ENCODE assay signal across 9 cellular contexts in genomic region chr2:108637304-108637669, GRCh38.
DNase-seq lines count a peak whose midpoint lies in the region; ATAC-seq and TF ChIP-seq lines count a peak whose summit lies in the region.
"Had no signal": no experiment of that assay in that cellular context is flagged by ENCODE, and none has a peak within 500 bp of the region (broad histone marks: within the 10 kb centered on the region; RNA-seq: fewer than 3 reads in every experiment).

No MANE protein-coding gene starts in this region.

- H3K27me3 Mint-ChIP-seq in Caco-2 (ENCODE audit: insufficient read depth, unreplicated experiment): no peaks in the 10 kb centered on the region
- H3K27me3 Mint-ChIP-seq: central memory CD8-positive, alpha-beta T cell had no signal

- H3K9me3 Mint-ChIP-seq in Caco-2 (ENCODE audit: unreplicated experiment): no peaks in the 10 kb centered on the region
- H3K9me3 Mint-ChIP-seq: central memory CD8-positive, alpha-beta T cell had no signal

- no peaks in the 10 kb centered on the region for H3K9me3 ChIP-seq in mesodermal cell (ENCODE audit: control insufficient read depth, low read length)
- no peaks in the 10 kb centered on the region for H3K9me3 ChIP-seq in Caco-2

- ATAC-seq in HG03571 (IDR thresholded peaks at IDR 0.05; ENCODE audit: unreplicated experiment) (peak; percentile 45), GM19328 (IDR thresholded peaks at IDR 0.05; ENCODE audit: unreplicated experiment) (no peak)

- peak overlapping the region; percentile 85 for H3K27ac ChIP-seq in mesodermal cell (ENCODE audit: low read depth, low read length, severe bottlenecking)

- intact Hi-C loops in Caco-2 (cut with micrococcal nuclease; ENCODE audit: unreplicated experiment): no loop called here

- H3K4me3 ChIP-seq in choroid plexus epithelial cell (ENCODE audit: low read depth, low read length) (no peak overlapping the region), mesodermal cell (ENCODE audit: extremely low read depth, insufficient read depth, low read length, poor library complexity, severe bottlenecking) (no peak overlapping the region), Caco-2 (ENCODE audit: low read depth, low read length) (no peak overlapping the region)

- no peak overlapping the region for H3K4me3 Mint-ChIP-seq in Caco-2 (ENCODE audit: unreplicated experiment)
- H3K4me3 Mint-ChIP-seq: central memory CD8-positive, alpha-beta T cell had no signal

- H3K36me3 ChIP-seq in mesodermal cell (ENCODE audit: control insufficient read depth, insufficient read depth, low read length) (peaks cover 9% of the 10 kb centered on the region), Caco-2 (ENCODE audit: control insufficient read depth, insufficient read depth, low read length) (no peaks in the 10 kb centered on the region)

- H3K4me1 ChIP-seq in mesodermal cell (ENCODE audit: control insufficient read depth, insufficient read depth, low read length, poor library complexity, severe bottlenecking): peaks cover 54% of the 10 kb centered on the region
- peaks cover 39% of the 10 kb centered on the region for H3K4me1 ChIP-seq in Caco-2

- H3K36me3 Mint-ChIP-seq in Caco-2 (ENCODE audit: insufficient read depth, unreplicated experiment): no peaks in the 10 kb centered on the region

- TF ChIP-seq CTCF in GM10248 (IDR thresholded peaks at IDR 0.05; ENCODE audit: control extremely low read depth, extremely low read depth, low read depth, missing control alignments) (no peak), choroid plexus epithelial cell (conservative IDR thresholded peaks at IDR 0.05; ENCODE audit: low read depth, low read length) (no peak), Caco-2 (IDR thresholded peaks at IDR 0.05; ENCODE audit: insufficient read depth in 1 of 2, low read depth in 1 of 2, low read length in 1 of 2, severe bottlenecking in 1 of 2, unreplicated experiment in 1 of 2) (no peak)

- H3K27me3 ChIP-seq in Caco-2 (replicated peaks; ENCODE audit: control insufficient read depth, insufficient read depth, low read length): no peaks in the 10 kb centered on the region

- POLR2A ChIA-PET in GM10248 (lab: Yijun Ruan, JAX): interaction anchor here (1.4 kb wide), 1 partner anchor 25 kb away, joined by 7 read pairs; no protein-coding TSS in a partner anchor
- POLR2A ChIA-PET in Caco-2 (lab: Charles Lee): no interaction called here

- 20 to 41% methylated on average over 1 to 2 of the region's 4 CpGs for WGBS in mesodermal cell (ENCODE audit: insufficient coverage in 2 of 2), 2 experiments

- H3K27ac Mint-ChIP-seq in Caco-2 (ENCODE audit: unreplicated experiment): no peak overlapping the region

- CTCF ChIA-PET in GM10248 (lab: Yijun Ruan, JAX): interaction anchor here (0.8 to 11.5 kb wide), 24 partner anchors 9 to 287 kb away, joined by 3 to 224 read pairs (median 6); partner anchors contain the start of genes LIMS1 and RANBP2
- CTCF ChIA-PET in Caco-2 (lab: Charles Lee): interaction anchor here (0.5 to 2.2 kb wide), 7 partner anchors 16 to 287 kb away, joined by 3 to 25 read pairs (median 7); partner anchors contain the start of gene LIMS1

- H3K4me1 Mint-ChIP-seq in Caco-2 (ENCODE audit: low read depth, unreplicated experiment): peaks cover 24% of the 10 kb centered on the region

- peak; percentile 56 for DNase-seq in GM10248 (ENCODE audit: extremely low spot score)
- peak; percentile 92 for DNase-seq in choroid plexus epithelial cell (ENCODE audit: low read depth)
- DNase-seq in DMS79 (lab: John Stamatoyannopoulos, UW): no peak
- DNase-seq in Caco-2: no peak
- DNase-seq in GM19238 (ENCODE audit: insufficient read length, low spot score): no peak

- no TSS peak for BruUV-seq in Caco-2 (replicated peaks; lab: Mats Ljungman, UMichigan)

Comparison
In these comparisons a context has a peak if more than half of its experiments do, and no peak if none do; other contexts are left out.
1. DNase-seq: peak in GM10248 (single experiment) and choroid plexus epithelial cell (single experiment); none in DMS79 (single experiment), Caco-2 (0 of 2) and GM19238 (single experiment).